Comparison of ENCODE assay signal across 8 cellular contexts in the genomic region with DNA sequence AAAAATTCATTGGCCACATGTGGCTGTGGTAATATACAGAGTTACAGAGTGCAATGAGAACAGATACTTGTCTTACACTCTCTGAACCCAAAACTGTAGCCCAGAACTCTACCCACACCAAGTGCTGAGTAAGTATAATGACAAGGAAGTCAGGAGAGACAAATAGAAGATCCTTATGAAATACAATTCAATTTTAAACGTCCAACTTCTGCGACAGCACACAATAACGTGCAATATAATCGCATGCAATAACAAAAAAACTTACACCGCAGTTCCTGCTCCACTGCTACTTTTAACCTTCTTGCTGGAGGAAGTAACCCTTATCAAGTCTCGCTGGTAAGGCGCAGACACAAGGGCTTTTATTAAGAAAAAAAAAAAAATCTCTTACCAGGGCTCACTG. TPM values are rescaled to one million over a fixed set of nuclear protein-coding genes. Genes with fewer than 3 reads are reported as not detected.
DNase-seq lines count a peak whose midpoint lies in the region; ATAC-seq and TF ChIP-seq lines count a peak whose summit lies in the region.

No MANE protein-coding gene starts in this region.

- TF ChIP-seq CTCF in left lung (IDR thresholded peaks at IDR 0.05), result no peak
- no peak for TF ChIP-seq CTCF in type B pancreatic cell (conservative IDR thresholded peaks at IDR 0.05)

- peak overlapping the region; percentile 78 to 93 for H3K4me3 ChIP-seq in left lung

- H3K4me3 Mint-ChIP-seq in activated naive CD4-positive, alpha-beta T cell treated with anti-CD3 and anti-CD28 coated beads, Interleukin-2, amount 10 ng/mL, durations not matched to agents 7 days and 5 days, result peak overlapping the region; percentile 85
- H3K4me3 Mint-ChIP-seq in activated T-helper 2 cell treated with anti-CD3 and anti-CD28 coated beads, Interferon-gamma antibody, Interleukin-2, Interleukin-4, amounts not matched to agents 10 μg/mL and 5 μg/mL and 100 μg/mL, durations not matched to agents 14 hours and 24 hours and 36 hours (ENCODE audit: low read depth), result peak overlapping the region; percentile 89
- H3K4me3 Mint-ChIP-seq in type B pancreatic cell, result peak overlapping the region; percentile 93

- CTCF ChIA-PET in activated naive CD4-positive, alpha-beta T cell treated with anti-CD3 and anti-CD28 coated beads, Interleukin-2, amount 10 ng/mL, durations not matched to agents 7 days and 5 days (lab: Charles Lee), result interaction anchor here (0.6 to 0.9 kb wide), 2 partner anchors 40 to 42 kb away, joined by 3 read pairs; no protein-coding TSS in a partner anchor

- intact Hi-C loops in activated T-helper 2 cell treated with anti-CD3 and anti-CD28 coated beads, Interferon-gamma antibody, Interleukin-2, Interleukin-4, amounts not matched to agents 10 μg/mL and 5 μg/mL and 100 μg/mL, durations not matched to agents 14 hours and 24 hours and 36 hours (cut with micrococcal nuclease), result loop anchor here (1.0 to 5.0 kb wide), 3 partner anchors 8 to 611 kb away; partner anchors contain the start of gene RPS6KA2
- intact Hi-C loops in left lung (cut with DNase I), result no loop called here

- H3K9me3 ChIP-seq in left lung, result no peaks in the 10 kb centered on the region

- H3K27me3 Mint-ChIP-seq in activated naive CD4-positive, alpha-beta T cell treated with anti-CD3 and anti-CD28 coated beads, Interleukin-2, amount 10 ng/mL, durations not matched to agents 7 days and 5 days, result peaks cover 17% of the 10 kb centered on the region
- H3K27me3 Mint-ChIP-seq in activated T-helper 2 cell treated with anti-CD3 and anti-CD28 coated beads, Interferon-gamma antibody, Interleukin-2, Interleukin-4, amounts not matched to agents 10 μg/mL and 5 μg/mL and 100 μg/mL, durations not matched to agents 14 hours and 24 hours and 36 hours (ENCODE audit: low read depth), result peaks cover 2% of the 10 kb centered on the region
- H3K27me3 Mint-ChIP-seq in type B pancreatic cell, result no peaks in the 10 kb centered on the region

- H3K36me3 Mint-ChIP-seq in activated naive CD4-positive, alpha-beta T cell treated with anti-CD3 and anti-CD28 coated beads, Interleukin-2, amount 10 ng/mL, durations not matched to agents 7 days and 5 days, result peaks cover 19% of the 10 kb centered on the region
- peaks cover 13% of the 10 kb centered on the region for H3K36me3 Mint-ChIP-seq in activated T-helper 2 cell treated with anti-CD3 and anti-CD28 coated beads, Interferon-gamma antibody, Interleukin-2, Interleukin-4, amounts not matched to agents 10 μg/mL and 5 μg/mL and 100 μg/mL, durations not matched to agents 14 hours and 24 hours and 36 hours (ENCODE audit: low read depth)
- peaks cover 9% of the 10 kb centered on the region for H3K36me3 Mint-ChIP-seq in type B pancreatic cell

- H3K27ac Mint-ChIP-seq in activated naive CD4-positive, alpha-beta T cell treated with anti-CD3 and anti-CD28 coated beads, Interleukin-2, amount 10 ng/mL, durations not matched to agents 7 days and 5 days, result peak overlapping the region; percentile 84
- peak overlapping the region; percentile 86 for H3K27ac Mint-ChIP-seq in activated T-helper 2 cell treated with anti-CD3 and anti-CD28 coated beads, Interferon-gamma antibody, Interleukin-2, Interleukin-4, amounts not matched to agents 10 μg/mL and 5 μg/mL and 100 μg/mL, durations not matched to agents 14 hours and 24 hours and 36 hours
- peak overlapping the region; percentile 74 for H3K27ac Mint-ChIP-seq in type B pancreatic cell

- no peak for DNase-seq in activated naive CD4-positive, alpha-beta T cell treated with anti-CD3 and anti-CD28 coated beads, Interleukin-2, amount 10 ng/mL, durations not matched to agents 7 days and 5 days
- no peak for DNase-seq in activated naive CD4-positive, alpha-beta T cell treated with anti-CD3 and anti-CD28 coated beads, Interleukin-2, amount 50 U/mL, for 16 hours
- no peak for DNase-seq in activated T-helper 2 cell treated with anti-CD3 and anti-CD28 coated beads, Interferon-gamma antibody, Interleukin-2, Interleukin-4, amounts not matched to agents 10 μg/mL and 5 μg/mL and 100 μg/mL, durations not matched to agents 14 hours and 24 hours and 36 hours (ENCODE audit: low spot score)
- DNase-seq in left lung (no peak), type B pancreatic cell (ENCODE audit: extremely low spot score, unreplicated experiment) (no peak), C1 segment of cervical spinal cord (lab: John Stamatoyannopoulos, UW) (no peak), NCI-H226 (no peak)

- ATAC-seq in left lung (no peak), HG03175 (IDR thresholded peaks at IDR 0.05; ENCODE audit: unreplicated experiment) (no peak)

- peaks cover 0 to 15% of the 10 kb centered on the region in 2 donors for H3K36me3 ChIP-seq in left lung

- H3K4me1 Mint-ChIP-seq in activated naive CD4-positive, alpha-beta T cell treated with anti-CD3 and anti-CD28 coated beads, Interleukin-2, amount 10 ng/mL, durations not matched to agents 7 days and 5 days, result peaks cover 4% of the 10 kb centered on the region
- H3K4me1 Mint-ChIP-seq in activated T-helper 2 cell treated with anti-CD3 and anti-CD28 coated beads, Interferon-gamma antibody, Interleukin-2, Interleukin-4, amounts not matched to agents 10 μg/mL and 5 μg/mL and 100 μg/mL, durations not matched to agents 14 hours and 24 hours and 36 hours (ENCODE audit: low read depth), result peaks cover 7% of the 10 kb centered on the region
- peaks cover 6% of the 10 kb centered on the region for H3K4me1 Mint-ChIP-seq in type B pancreatic cell (ENCODE audit: unreplicated experiment)

- H3K27ac ChIP-seq in left lung, result peak overlapping the region; percentile 90 to 99

- H3K9me3 Mint-ChIP-seq in activated naive CD4-positive, alpha-beta T cell treated with anti-CD3 and anti-CD28 coated beads, Interleukin-2, amount 10 ng/mL, durations not matched to agents 7 days and 5 days, result no peaks in the 10 kb centered on the region
- H3K9me3 Mint-ChIP-seq in activated T-helper 2 cell treated with anti-CD3 and anti-CD28 coated beads, Interferon-gamma antibody, Interleukin-2, Interleukin-4, amounts not matched to agents 10 μg/mL and 5 μg/mL and 100 μg/mL, durations not matched to agents 14 hours and 24 hours and 36 hours, result no peaks in the 10 kb centered on the region
- no peaks in the 10 kb centered on the region for H3K9me3 Mint-ChIP-seq in type B pancreatic cell

- H3K27me3 ChIP-seq in left lung, result no peaks in the 10 kb centered on the region

- peaks cover 10 to 50% of the 10 kb centered on the region in 2 donors for H3K4me1 ChIP-seq in left lung

RNA-seq across cellular contexts. Expression of gene SFT2D1, which starts 0.9 kb away (rescaled TPM):
- 54.5 and 59.5 TPM in 2 replicates for total RNA-seq in activated T-helper 2 cell treated with anti-CD3 and anti-CD28 coated beads, Interferon-gamma antibody, Interleukin-2, Interleukin-4, amounts not matched to agents 10 μg/mL and 5 μg/mL and 100 μg/mL, durations not matched to agents 14 hours and 24 hours and 36 hours
- total RNA-seq in left lung (10 to 100 TPM; 51.0 to 63.8 TPM), type B pancreatic cell (ENCODE audit: low replicate concordance) (29.5 and 36.0 TPM in 2 replicates)

RNA-seq across cellular contexts. Expression of gene PRR18, which starts 33.3 kb away (rescaled TPM):
- total RNA-seq in activated T-helper 2 cell treated with anti-CD3 and anti-CD28 coated beads, Interferon-gamma antibody, Interleukin-2, Interleukin-4, amounts not matched to agents 10 μg/mL and 5 μg/mL and 100 μg/mL, durations not matched to agents 14 hours and 24 hours and 36 hours, result 0.14 and 0.25 TPM in 2 replicates
- total RNA-seq in left lung, result under 1 TPM; 0.09 to 0.94 TPM
- total RNA-seq in type B pancreatic cell (ENCODE audit: low replicate concordance), result 0.80 and 1.5 TPM in 2 replicates

RNA-seq across cellular contexts. Expression of gene MPC1, which starts 41.3 kb away (rescaled TPM):
- 20.3 and 21.1 TPM in 2 replicates for total RNA-seq in activated T-helper 2 cell treated with anti-CD3 and anti-CD28 coated beads, Interferon-gamma antibody, Interleukin-2, Interleukin-4, amounts not matched to agents 10 μg/mL and 5 μg/mL and 100 μg/mL, durations not matched to agents 14 hours and 24 hours and 36 hours
- 10 to 100 TPM; 51.4 to 56.7 TPM for total RNA-seq in left lung
- total RNA-seq in type B pancreatic cell (ENCODE audit: low replicate concordance), result 40.9 and 45.8 TPM in 2 replicates
